In the genomic region with DNA sequence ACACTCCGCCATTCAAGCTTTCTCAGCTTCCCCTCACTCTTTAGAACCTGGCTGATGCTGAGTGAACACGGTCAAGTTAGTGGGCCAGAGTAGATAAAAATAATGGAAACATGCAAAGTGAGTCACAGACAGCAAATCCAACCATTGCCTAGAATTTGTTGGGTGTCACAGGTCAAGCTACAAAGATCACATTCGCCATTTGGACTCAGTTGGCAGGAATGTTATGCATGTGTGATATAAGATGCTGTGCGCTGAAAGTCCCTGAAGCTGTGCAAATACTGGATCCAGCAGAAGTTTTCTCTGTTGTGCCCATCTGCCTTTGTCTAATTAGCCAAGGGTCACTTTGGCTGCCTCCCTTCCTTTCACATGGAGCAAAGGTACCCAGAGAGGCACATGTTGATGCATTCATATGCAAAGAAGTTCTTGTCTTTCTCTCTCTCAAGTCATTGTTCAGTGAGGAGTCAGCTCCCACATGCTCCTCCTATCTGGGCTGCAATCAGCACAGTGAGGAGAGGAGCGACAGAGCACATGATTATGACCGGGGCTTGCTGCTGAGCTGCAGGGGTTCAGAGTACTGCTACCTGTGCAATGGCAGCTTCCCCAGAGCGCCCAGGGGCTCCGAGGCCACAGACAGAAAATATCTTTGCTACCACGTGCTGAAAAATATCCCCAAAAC, we compare ENCODE assay signal across 7 cellular contexts. TPM values are rescaled to one million over a fixed set of nuclear protein-coding genes. Genes with fewer than 3 reads are reported as not detected.
DNase-seq lines count a peak whose midpoint lies in the region; ATAC-seq and TF ChIP-seq lines count a peak whose summit lies in the region.

No MANE protein-coding gene starts in this region.

- H3K4me2 ChIP-seq in neural cell (ENCODE audit: low read length), result peak overlapping the region; percentile 25

- no peak for TF ChIP-seq EP300 in neural cell (conservative IDR thresholded peaks at IDR 0.05; ENCODE audit: poor library complexity, severe bottlenecking)

- H2AFZ ChIP-seq in neural cell (ENCODE audit: low read depth, low read length), result no peak overlapping the region

- TF ChIP-seq CTCF in neural cell (IDR thresholded peaks at IDR 0.05; ENCODE audit: poor library complexity, severe bottlenecking), result no peak

- no peaks in the 10 kb centered on the region for H3F3A ChIP-seq in neural cell (ENCODE audit: insufficient read depth, low read length, poor library complexity, severe bottlenecking)

- TF ChIP-seq RAD21 in neural cell (conservative IDR thresholded peaks at IDR 0.05), result no peak

- no peaks in the 10 kb centered on the region for H3K79me2 ChIP-seq in neural cell (replicated peaks; ENCODE audit: insufficient read depth, low read length)

- H3K27me3 ChIP-seq in neural cell (ENCODE audit: insufficient read depth, low read depth, low read length), result no peaks in the 10 kb centered on the region

- DNase-seq in activated effector memory CD4-positive, alpha-beta T cell treated with anti-CD3 and anti-CD28 coated beads, Interleukin-2, amount 50 U/mL, for 16 hours, result peak; percentile 74
- no peak for DNase-seq in NCI-H2029 treated with DMSO at 0.1 percent for 48 hours (lab: John Stamatoyannopoulos, UW)
- DNase-seq in NCI-H2171 (lab: John Stamatoyannopoulos, UW), result no peak

- no peaks in the 10 kb centered on the region for H4K20me1 ChIP-seq in neural cell (ENCODE audit: insufficient read depth)

- peak overlapping the region; percentile 29 for H3K9ac ChIP-seq in neural cell (ENCODE audit: low read length)

- H3K9me3 ChIP-seq in neural cell (ENCODE audit: low read length), result no peaks in the 10 kb centered on the region

- ATAC-seq in GM19395 (IDR thresholded peaks at IDR 0.05; ENCODE audit: unreplicated experiment) (peak; percentile 35), HG03103 (IDR thresholded peaks at IDR 0.05; ENCODE audit: low read depth, unreplicated experiment) (peak; percentile 19), HG03108 (IDR thresholded peaks at IDR 0.05; ENCODE audit: unreplicated experiment) (no peak)

- H3K36me3 ChIP-seq in neural cell (ENCODE audit: insufficient read depth, low read length), result no peaks in the 10 kb centered on the region

- peak overlapping the region; percentile 39 for H3K4me3 ChIP-seq in neural cell (ENCODE audit: low read length)

- H3K27ac ChIP-seq in neural cell (ENCODE audit: low read length), result no peak overlapping the region

- no peaks in the 10 kb centered on the region for H3K9me2 ChIP-seq in neural cell (ENCODE audit: insufficient read depth, low read length)

TF ChIP-seq in neural cell, 6 proteins besides CTCF, POLR2A, EP300 and RAD21:
- TF ChIP-seq, protein P1, sequence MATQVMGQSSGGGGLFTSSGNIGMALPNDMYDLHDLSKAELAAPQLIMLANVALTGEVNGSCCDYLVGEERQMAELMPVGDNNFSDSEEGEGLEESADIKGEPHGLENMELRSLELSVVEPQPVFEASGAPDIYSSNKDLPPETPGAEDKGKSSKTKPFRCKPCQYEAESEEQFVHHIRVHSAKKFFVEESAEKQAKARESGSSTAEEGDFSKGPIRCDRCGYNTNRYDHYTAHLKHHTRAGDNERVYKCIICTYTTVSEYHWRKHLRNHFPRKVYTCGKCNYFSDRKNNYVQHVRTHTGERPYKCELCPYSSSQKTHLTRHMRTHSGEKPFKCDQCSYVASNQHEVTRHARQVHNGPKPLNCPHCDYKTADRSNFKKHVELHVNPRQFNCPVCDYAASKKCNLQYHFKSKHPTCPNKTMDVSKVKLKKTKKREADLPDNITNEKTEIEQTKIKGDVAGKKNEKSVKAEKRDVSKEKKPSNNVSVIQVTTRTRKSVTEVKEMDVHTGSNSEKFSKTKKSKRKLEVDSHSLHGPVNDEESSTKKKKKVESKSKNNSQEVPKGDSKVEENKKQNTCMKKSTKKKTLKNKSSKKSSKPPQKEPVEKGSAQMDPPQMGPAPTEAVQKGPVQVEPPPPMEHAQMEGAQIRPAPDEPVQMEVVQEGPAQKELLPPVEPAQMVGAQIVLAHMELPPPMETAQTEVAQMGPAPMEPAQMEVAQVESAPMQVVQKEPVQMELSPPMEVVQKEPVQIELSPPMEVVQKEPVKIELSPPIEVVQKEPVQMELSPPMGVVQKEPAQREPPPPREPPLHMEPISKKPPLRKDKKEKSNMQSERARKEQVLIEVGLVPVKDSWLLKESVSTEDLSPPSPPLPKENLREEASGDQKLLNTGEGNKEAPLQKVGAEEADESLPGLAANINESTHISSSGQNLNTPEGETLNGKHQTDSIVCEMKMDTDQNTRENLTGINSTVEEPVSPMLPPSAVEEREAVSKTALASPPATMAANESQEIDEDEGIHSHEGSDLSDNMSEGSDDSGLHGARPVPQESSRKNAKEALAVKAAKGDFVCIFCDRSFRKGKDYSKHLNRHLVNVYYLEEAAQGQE (IDR thresholded peaks at IDR 0.05; ENCODE audit: borderline replicate concordance), result no peak
- TF ChIP-seq TAF1 (IDR thresholded peaks at IDR 0.05; ENCODE audit: low read depth) (no peak), EZH2 (IDR thresholded peaks at IDR 0.05; ENCODE audit: borderline replicate concordance, insufficient read depth, low read length, poor library complexity, severe bottlenecking) (no peak), MXI1 (conservative IDR thresholded peaks at IDR 0.05; ENCODE audit: poor library complexity, severe bottlenecking) (no peak), POLR2AphosphoS5 (IDR thresholded peaks at IDR 0.05) (no peak), SMC3 (conservative IDR thresholded peaks at IDR 0.05; ENCODE audit: poor library complexity) (no peak)
TF ChIP-seq in neural cell: peak in this region for 0.

RNA-seq across cellular contexts. Expression of a gene that starts 39.7 kb away (rescaled TPM):
- 0.38 TPM in 1 of 2 replicates, not detected in the other for polyA plus RNA-seq in neural cell
- not detected in 2 replicates for polyA minus RNA-seq in neural cell
